Comparison of ENCODE assay signal across 16 cellular contexts in the genomic region with DNA sequence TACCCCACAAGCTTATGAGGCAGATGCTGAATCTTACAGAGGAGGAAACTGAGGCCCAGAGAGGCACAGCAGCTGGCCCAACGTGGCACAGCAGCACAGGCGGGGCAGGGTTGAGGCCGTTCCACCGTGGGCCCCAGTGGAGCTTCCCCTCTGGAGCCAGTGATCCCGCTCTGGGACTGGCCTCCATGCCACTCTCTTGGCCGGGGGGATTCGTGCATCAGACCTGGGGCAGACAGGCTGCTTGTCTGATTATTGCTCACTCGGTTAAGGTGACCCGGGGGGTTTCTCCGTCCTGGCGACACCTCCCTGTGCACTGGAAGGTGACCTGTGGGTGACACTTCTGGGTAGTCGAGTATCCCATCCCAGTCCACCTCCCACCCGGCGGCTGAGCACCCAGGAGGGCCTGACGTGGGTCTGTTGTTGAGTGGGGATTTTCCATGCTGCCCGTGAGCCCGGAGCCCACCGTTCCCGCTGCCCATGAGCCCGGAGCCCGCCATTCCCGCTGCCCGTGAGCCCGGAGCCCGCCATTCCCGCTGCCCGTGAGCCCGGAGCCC.
"Had no signal": no experiment of that assay in that cellular context is flagged by ENCODE, and none has a peak within 500 bp of the region (broad histone marks: within the 10 kb centered on the region; RNA-seq: fewer than 3 reads in every experiment).

No MANE protein-coding gene starts in this region.

- H3K9me3 ChIP-seq: colonic mucosa, sigmoid colon, thoracic aorta had no signal

- H2AFZ ChIP-seq: hepatocyte had no signal

- ATAC-seq: SK-N-SH treated with all-trans-retinoic acid at 6 μM for 48 hours had no signal

- H3K27me3 ChIP-seq: colonic mucosa had no signal

- H3K79me2 ChIP-seq: hepatocyte had no signal

- DNase-seq: activated CD4-positive, alpha-beta memory T cell treated with anti-CD3 and anti-CD28 coated beads, Interleukin-2, amount 10 ng/mL, durations not matched to agents 7 days and 5 days; activated CD4-positive, alpha-beta T cell treated with anti-CD3 and anti-CD28 coated beads, Interleukin-2, amount 10 ng/mL, durations not matched to agents 24 days and 14 days; activated gamma-delta T cell treated with Interleukin-2 at 50 U/mL for 16 hours; colonic mucosa; immature natural killer cell; kidney glomerular epithelial cell; occipital lobe; sigmoid colon; stimulated activated CD4-positive, alpha-beta T cell treated with anti-CD3 and anti-CD28 coated beads, Interleukin-2, amount 100 ng/mL, for 48 hours; stimulated activated naive CD4-positive, alpha-beta T cell had no signal

- H3K36me3 ChIP-seq: colonic mucosa, sigmoid colon, thoracic aorta had no signal

- H3K4me3 ChIP-seq: colonic mucosa, dorsolateral prefrontal cortex, hepatocyte, sigmoid colon, smooth muscle cell, thoracic aorta had no signal

- FAIRE-seq: astrocyte had no signal

- H3K4me2 ChIP-seq: hepatocyte, smooth muscle cell had no signal

- H3K27ac ChIP-seq: colonic mucosa, dorsolateral prefrontal cortex, hepatocyte, sigmoid colon, thoracic aorta had no signal

- H3K4me1 ChIP-seq: colonic mucosa, sigmoid colon had no signal
